8 cellular contexts compared by ENCODE assay signal in genomic region chr16:71540-72341, GRCh38. TPM values are rescaled to one million over a fixed set of nuclear protein-coding genes. Genes with fewer than 3 reads are reported as not detected.
A peak's percentile ranks its signal among the peaks of the same experiment; 100 is the strongest.
DNase-seq lines count a peak whose midpoint lies in the region; ATAC-seq and TF ChIP-seq lines count a peak whose summit lies in the region.

No MANE protein-coding gene starts in this region.

- WGBS in hepatocyte (ENCODE audit: low lambda C conversion rate, missing lambda C conversion rate) = 1% methylated on average over 36 of the region's 47 CpGs

- H4K20me1 ChIP-seq in hepatocyte (ENCODE audit: insufficient read depth, poor library complexity, severe bottlenecking) = peaks cover 32% of the 10 kb centered on the region

- H3K4me2 ChIP-seq in hepatocyte = peak overlapping the region; percentile 92

- peaks cover 2% of the 10 kb centered on the region for H3K36me3 Mint-ChIP-seq in activated naive CD4-positive, alpha-beta T cell treated with anti-CD3 and anti-CD28 coated beads, Interleukin-2, amount 50 U/mL, for 24 hours
- peaks cover 5 to 6% of the 10 kb centered on the region in 2 donors for H3K36me3 Mint-ChIP-seq in activated naive CD4-positive, alpha-beta T cell treated with anti-CD3 and anti-CD28 coated beads, Interleukin-2, amount 50 U/mL, for 72 hours
- H3K36me3 Mint-ChIP-seq in activated naive CD8-positive, alpha-beta T cell treated with anti-CD3 and anti-CD28 coated beads, Interleukin-2, amount 10 ng/mL, durations not matched to agents 7 days and 5 days = peaks cover 3% of the 10 kb centered on the region

- H3K27me3 Mint-ChIP-seq in activated naive CD4-positive, alpha-beta T cell treated with anti-CD3 and anti-CD28 coated beads, Interleukin-2, amount 50 U/mL, for 24 hours = peaks cover 8% of the 10 kb centered on the region
- H3K27me3 Mint-ChIP-seq in activated naive CD8-positive, alpha-beta T cell treated with anti-CD3 and anti-CD28 coated beads, Interleukin-2, amount 10 ng/mL, durations not matched to agents 7 days and 5 days = peaks cover 46% of the 10 kb centered on the region

- no peaks in the 10 kb centered on the region for H3K9me3 Mint-ChIP-seq in activated naive CD4-positive, alpha-beta T cell treated with anti-CD3 and anti-CD28 coated beads, Interleukin-2, amount 50 U/mL, for 24 hours
- H3K9me3 Mint-ChIP-seq in activated naive CD4-positive, alpha-beta T cell treated with anti-CD3 and anti-CD28 coated beads, Interleukin-2, amount 50 U/mL, for 72 hours = no peaks in the 10 kb centered on the region
- H3K9me3 Mint-ChIP-seq in activated naive CD8-positive, alpha-beta T cell treated with anti-CD3 and anti-CD28 coated beads, Interleukin-2, amount 10 ng/mL, durations not matched to agents 7 days and 5 days = no peaks in the 10 kb centered on the region

- TF ChIP-seq CTCF in hepatocyte (IDR thresholded peaks at IDR 0.05; ENCODE audit: poor library complexity) = no peak

- H3K9me2 ChIP-seq in hepatocyte (replicated peaks; ENCODE audit: insufficient read depth) = no peaks in the 10 kb centered on the region

- H3K9me3 ChIP-seq in hepatocyte (ENCODE audit: low read depth) = no peaks in the 10 kb centered on the region

- H3K79me2 ChIP-seq in hepatocyte = peaks cover 45% of the 10 kb centered on the region

- peak overlapping the region; percentile 95 for H3K27ac ChIP-seq in hepatocyte

- H2AFZ ChIP-seq in hepatocyte = peak overlapping the region; percentile 45

- no peaks in the 10 kb centered on the region for H3K27me3 ChIP-seq in hepatocyte

- no peaks in the 10 kb centered on the region for H3K36me3 ChIP-seq in hepatocyte (replicated peaks; ENCODE audit: insufficient read depth, low read depth)

- peak overlapping the region; percentile 83 for H3K4me3 ChIP-seq in hepatocyte
- H3K4me3 ChIP-seq in skeletal muscle cell (ENCODE audit: low read depth, low read length) = peak overlapping the region; percentile 74

- DNase-seq in activated naive CD4-positive, alpha-beta T cell treated with anti-CD3 and anti-CD28 coated beads, Interleukin-2, amount 50 U/mL, for 72 hours (ENCODE audit: low spot score in 2 of 2) = no peak
- DNase-seq in activated naive CD8-positive, alpha-beta T cell treated with anti-CD3 and anti-CD28 coated beads, Interleukin-2, amount 10 ng/mL, durations not matched to agents 7 days and 5 days = no peak
- peak; percentile 92 for DNase-seq in hepatocyte (ENCODE audit: low spot score)
- DNase-seq in skeletal muscle cell (ENCODE audit: low read depth) = no peak

- H3K27ac Mint-ChIP-seq in activated naive CD4-positive, alpha-beta T cell treated with anti-CD3 and anti-CD28 coated beads, Interleukin-2, amount 50 U/mL, for 24 hours = no peak overlapping the region
- H3K27ac Mint-ChIP-seq in activated naive CD4-positive, alpha-beta T cell treated with anti-CD3 and anti-CD28 coated beads, Interleukin-2, amount 50 U/mL, for 72 hours = no peak overlapping the region
- H3K27ac Mint-ChIP-seq in activated naive CD8-positive, alpha-beta T cell treated with anti-CD3 and anti-CD28 coated beads, Interleukin-2, amount 10 ng/mL, durations not matched to agents 7 days and 5 days = no peak overlapping the region

- ATAC-seq in activated naive CD4-positive, alpha-beta T cell treated with anti-CD3 and anti-CD28 coated beads, Interleukin-2, amount 50 U/mL, for 72 hours = no peak
- no peak for ATAC-seq in activated naive CD8-positive, alpha-beta T cell treated with anti-CD3 and anti-CD28 coated beads, Interleukin-2, amount 10 ng/mL, durations not matched to agents 7 days and 5 days (ENCODE audit: low read depth)
- no peak for ATAC-seq in GM18858 (IDR thresholded peaks at IDR 0.05; ENCODE audit: unreplicated experiment)
- no peak for ATAC-seq in GM18909 (IDR thresholded peaks at IDR 0.05; ENCODE audit: poor library complexity, unreplicated experiment)
- ATAC-seq in HG03135 (IDR thresholded peaks at IDR 0.05; ENCODE audit: unreplicated experiment) = no peak

- H3K4me3 Mint-ChIP-seq in activated naive CD4-positive, alpha-beta T cell treated with anti-CD3 and anti-CD28 coated beads, Interleukin-2, amount 50 U/mL, for 24 hours = peak overlapping the region; percentile 36
- peak overlapping the region; percentile 25 for H3K4me3 Mint-ChIP-seq in activated naive CD8-positive, alpha-beta T cell treated with anti-CD3 and anti-CD28 coated beads, Interleukin-2, amount 10 ng/mL, durations not matched to agents 7 days and 5 days

- peaks cover 52% of the 10 kb centered on the region for H3K4me1 ChIP-seq in hepatocyte (ENCODE audit: insufficient read depth)

- POLR2A ChIA-PET in activated naive CD8-positive, alpha-beta T cell treated with anti-CD3 and anti-CD28 coated beads, Interleukin-2, amount 10 ng/mL, durations not matched to agents 7 days and 5 days (lab: Charles Lee) = interaction anchor here (0.9 to 1.0 kb wide), 2 partner anchors 16 to 25 kb away, joined by 3 read pairs; no protein-coding TSS in a partner anchor

- peaks cover 14% of the 10 kb centered on the region for H3K4me1 Mint-ChIP-seq in activated naive CD4-positive, alpha-beta T cell treated with anti-CD3 and anti-CD28 coated beads, Interleukin-2, amount 50 U/mL, for 24 hours
- peaks cover 11% of the 10 kb centered on the region for H3K4me1 Mint-ChIP-seq in activated naive CD8-positive, alpha-beta T cell treated with anti-CD3 and anti-CD28 coated beads, Interleukin-2, amount 10 ng/mL, durations not matched to agents 7 days and 5 days

RNA-seq across cellular contexts. Expression of gene RHBDF1, which starts 0.7 kb away (rescaled TPM):
- under 1 TPM; 0.23 to 0.47 TPM for total RNA-seq in activated naive CD4-positive, alpha-beta T cell treated with anti-CD3 and anti-CD28 coated beads, Interleukin-2, amount 50 U/mL, for 72 hours
- total RNA-seq in activated naive CD8-positive, alpha-beta T cell treated with anti-CD3 and anti-CD28 coated beads, Interleukin-2, amount 10 ng/mL, durations not matched to agents 7 days and 5 days = under 1 TPM in 1 of 2 experiments, not detected in 1; 0.33 TPM
- total RNA-seq in hepatocyte = 21.8 and 41.5 TPM in 2 replicates
- polyA plus RNA-seq in hepatocyte = 73.6 and 95.3 TPM in 2 replicates

RNA-seq across cellular contexts. Expression of gene MPG, which starts 6.3 kb away (rescaled TPM):
- 10 to 100 TPM; 32.6 to 65.6 TPM for total RNA-seq in activated naive CD4-positive, alpha-beta T cell treated with anti-CD3 and anti-CD28 coated beads, Interleukin-2, amount 50 U/mL, for 72 hours
- 10 to 100 TPM; 45.8 to 48.1 TPM for total RNA-seq in activated naive CD8-positive, alpha-beta T cell treated with anti-CD3 and anti-CD28 coated beads, Interleukin-2, amount 10 ng/mL, durations not matched to agents 7 days and 5 days
- 67.4 and 85.7 TPM in 2 replicates for total RNA-seq in hepatocyte
- polyA plus RNA-seq in hepatocyte = 83.9 and 121 TPM in 2 replicates

RNA-seq across cellular contexts. Expression of gene SNRNP25, which starts 18.1 kb away (rescaled TPM):
- total RNA-seq in activated naive CD4-positive, alpha-beta T cell treated with anti-CD3 and anti-CD28 coated beads, Interleukin-2, amount 50 U/mL, for 72 hours = 10 to 100 TPM; 47.6 to 53.4 TPM
- total RNA-seq in activated naive CD8-positive, alpha-beta T cell treated with anti-CD3 and anti-CD28 coated beads, Interleukin-2, amount 10 ng/mL, durations not matched to agents 7 days and 5 days = 10 to 100 TPM; 52.8 to 59.1 TPM
- 18.2 and 18.3 TPM in 2 replicates for total RNA-seq in hepatocyte
- 35.3 and 43.1 TPM in 2 replicates for polyA plus RNA-seq in hepatocyte

RNA-seq across cellular contexts. Expression of gene POLR3K, which starts 18.3 kb away (rescaled TPM):
- 10 to 100 TPM; 40.6 to 44.3 TPM for total RNA-seq in activated naive CD4-positive, alpha-beta T cell treated with anti-CD3 and anti-CD28 coated beads, Interleukin-2, amount 50 U/mL, for 72 hours
- 10 to 100 TPM; 29.2 to 30.1 TPM for total RNA-seq in activated naive CD8-positive, alpha-beta T cell treated with anti-CD3 and anti-CD28 coated beads, Interleukin-2, amount 10 ng/mL, durations not matched to agents 7 days and 5 days
- 2.7 and 2.8 TPM in 2 replicates for total RNA-seq in hepatocyte
- 12.1 and 12.5 TPM in 2 replicates for polyA plus RNA-seq in hepatocyte

Comparison
In these comparisons a context has a peak if more than half of its experiments do, and no peak if none do; other contexts are left out.
1. RNA of gene RHBDF1, which starts 0.7 kb away (total RNA-seq): 21.8 to 41.5 TPM in hepatocyte; 0.23 to 0.47 TPM in activated naive CD4-positive, alpha-beta T cell treated with anti-CD3 and anti-CD28 coated beads, Interleukin-2, amount 50 U/mL, for 72 hours and 0.33 TPM in activated naive CD8-positive, alpha-beta T cell treated with anti-CD3 and anti-CD28 coated beads, Interleukin-2, amount 10 ng/mL, durations not matched to agents 7 days and 5 days; every median in the first group is over 10 times any median in the second.